ENCODE assay signal across 19 cellular contexts in the genomic region with DNA sequence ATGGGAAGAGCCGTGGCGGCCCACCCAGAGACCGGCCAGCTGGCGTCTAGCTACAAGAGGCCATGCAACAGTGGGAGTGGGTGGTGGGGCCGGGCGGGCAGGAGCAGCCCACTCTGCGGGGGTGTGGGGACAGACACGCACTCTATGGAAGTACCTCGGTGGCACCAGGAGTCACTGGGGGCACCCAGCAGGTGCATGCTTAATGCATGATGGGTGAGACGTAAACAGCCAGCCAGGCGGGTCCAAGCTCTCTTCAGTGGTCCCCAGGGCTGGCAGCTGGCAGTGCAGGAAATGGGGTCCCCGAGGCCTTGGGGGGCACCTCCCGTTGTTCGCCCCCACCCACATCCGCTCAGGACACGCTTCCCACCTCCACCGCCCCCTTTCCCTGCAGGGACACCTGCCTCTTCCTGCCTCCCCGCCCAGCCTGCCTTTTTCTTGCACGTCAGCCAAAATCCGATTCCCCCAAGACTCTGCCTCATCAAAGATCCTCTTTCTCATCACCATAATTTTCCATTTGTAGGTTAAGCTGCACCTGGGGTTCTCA. TPM values are rescaled to one million over a fixed set of nuclear protein-coding genes. Genes with fewer than 3 reads are reported as not detected.
A peak's percentile ranks its signal among the peaks of the same experiment; 100 is the strongest.
DNase-seq lines count a peak whose midpoint lies in the region; ATAC-seq, FAIRE-seq and TF ChIP-seq lines count a peak whose summit lies in the region.
"Had no signal": no experiment of that assay in that cellular context is flagged by ENCODE, and none has a peak within 500 bp of the region (broad histone marks: within the 10 kb centered on the region; RNA-seq: fewer than 3 reads in every experiment).

No MANE protein-coding gene starts in this region.

- H4K20me1 ChIP-seq in hepatocyte (ENCODE audit: insufficient read depth, poor library complexity, severe bottlenecking) = no peaks in the 10 kb centered on the region

- H3K4me1 ChIP-seq in kidney (ENCODE audit: control insufficient read depth in 1 of 2, insufficient read depth in 1 of 2, low read depth in 1 of 2, low read length in 2 of 2) (no peaks in the 10 kb centered on the region), hepatocyte (ENCODE audit: insufficient read depth) (no peaks in the 10 kb centered on the region)

- no peaks in the 10 kb centered on the region for H3K79me2 ChIP-seq in hepatocyte

- H3K36me3 Mint-ChIP-seq in CD4-positive, alpha-beta T cell (ENCODE audit: low read depth) = no peaks in the 10 kb centered on the region
- H3K36me3 Mint-ChIP-seq in activated B cell treated with CpG ODN at 0.5 μM for 24 hours (ENCODE audit: low read depth) = no peaks in the 10 kb centered on the region
- H3K36me3 Mint-ChIP-seq: brain, type B pancreatic cell had no signal

- no peaks in the 10 kb centered on the region for H3K9me2 ChIP-seq in hepatocyte (replicated peaks; ENCODE audit: insufficient read depth)

- H3K27ac Mint-ChIP-seq in CD4-positive, alpha-beta T cell = no peak overlapping the region
- H3K27ac Mint-ChIP-seq in activated B cell treated with CpG ODN at 0.5 μM for 24 hours = no peak overlapping the region
- H3K27ac Mint-ChIP-seq: brain, type B pancreatic cell had no signal

- TF ChIP-seq CTCF in CD4-positive, alpha-beta T cell (IDR thresholded peaks at IDR 0.05) = no peak
- TF ChIP-seq CTCF in activated B cell treated with CpG ODN at 0.5 μM for 24 hours (IDR thresholded peaks at IDR 0.05) (no peak), kidney (IDR thresholded peaks at IDR 0.05; ENCODE audit: borderline replicate concordance, extremely low read depth, insufficient read depth) (no peak), GM10248 (IDR thresholded peaks at IDR 0.05; ENCODE audit: control extremely low read depth, extremely low read depth, low read depth, missing control alignments) (no peak), hepatocyte (IDR thresholded peaks at IDR 0.05; ENCODE audit: poor library complexity) (no peak)

- no peak overlapping the region for H3K27ac ChIP-seq in CD4-positive, alpha-beta T cell (ENCODE audit: low read depth, low read length)
- H3K27ac ChIP-seq in kidney (ENCODE audit: low read depth in 2 of 2, low read length in 2 of 2) (no peak overlapping the region), hepatocyte (no peak overlapping the region)

- ATAC-seq in CD4-positive, alpha-beta T cell (ENCODE audit: poor library complexity) = peak; percentile 24
- peak; percentile 71 for ATAC-seq in activated B cell treated with CpG ODN at 0.5 μM for 24 hours (ENCODE audit: low read depth)
- ATAC-seq: left ventricle myocardium superior had no signal

- peaks cover 41% of the 10 kb centered on the region for H3K27me3 Mint-ChIP-seq in CD4-positive, alpha-beta T cell
- H3K27me3 Mint-ChIP-seq in activated B cell treated with CpG ODN at 0.5 μM for 24 hours = peaks cover 28% of the 10 kb centered on the region

- no peaks in the 10 kb centered on the region for H3K36me3 ChIP-seq in kidney (ENCODE audit: control insufficient read depth in 1 of 2, insufficient read depth in 2 of 2, low read length in 2 of 2)
- no peaks in the 10 kb centered on the region for H3K36me3 ChIP-seq in hepatocyte (replicated peaks; ENCODE audit: insufficient read depth, low read depth)

- TF ChIP-seq POLR2A in GM12891 (IDR thresholded peaks at IDR 0.05; ENCODE audit: low read depth, low read length) = no peak

- no peaks in the 10 kb centered on the region for H3K9me3 ChIP-seq in CD4-positive, alpha-beta T cell (ENCODE audit: control insufficient read depth, low read length)
- H3K9me3 ChIP-seq in kidney (ENCODE audit: control insufficient read depth in 1 of 2, low read length in 2 of 2) = peaks cover 0 to 6% of the 10 kb centered on the region in 2 donors
- no peaks in the 10 kb centered on the region for H3K9me3 ChIP-seq in hepatocyte (ENCODE audit: low read depth)

- H3K4me3 ChIP-seq in kidney (ENCODE audit: low read length in 2 of 2) (no peak overlapping the region), hepatocyte (no peak overlapping the region)
- H3K4me3 ChIP-seq: smooth muscle cell had no signal

- H3K4me1 Mint-ChIP-seq in CD4-positive, alpha-beta T cell (ENCODE audit: low read depth) = peaks cover 19% of the 10 kb centered on the region
- H3K4me1 Mint-ChIP-seq in activated B cell treated with CpG ODN at 0.5 μM for 24 hours = peaks cover 29% of the 10 kb centered on the region

- POLR2A ChIA-PET in CD4-positive, alpha-beta T cell (lab: Charles Lee) = no interaction called here
- POLR2A ChIA-PET in activated B cell treated with CpG ODN at 0.5 μM for 24 hours (lab: Charles Lee) (interaction anchor here (0.7 kb wide), 1 partner anchor 35 kb away, joined by 10 read pairs; no protein-coding TSS in a partner anchor), GM10248 (lab: Yijun Ruan, JAX) (no interaction called here)

- DNase-seq in CD4-positive, alpha-beta T cell = no peak
- DNase-seq in D341Med (ENCODE audit: low spot score) = peak; percentile 31
- peak; percentile 28 for DNase-seq in activated B cell treated with CpG ODN at 0.5 μM for 24 hours
- peak; percentile 65 for DNase-seq in kidney
- no peak for DNase-seq in GM10248 (ENCODE audit: extremely low spot score)
- DNase-seq in hepatocyte (ENCODE audit: low spot score) = no peak
- no peak for DNase-seq in GM12891 (ENCODE audit: insufficient read length, low spot score)
- DNase-seq: activated effector memory CD4-positive, alpha-beta T cell treated with anti-CD3 and anti-CD28 coated beads, Interleukin-2, amount 50 U/mL, for 16 hours; C1 segment of cervical spinal cord; DMS79; erythroblast; Kasumi-1; left ventricle myocardium superior; NCI-H1436 treated with DMSO at 0.1 percent for 48 hours; NCI-H226; SIG-M5 had no signal

- H3K4me3 Mint-ChIP-seq in CD4-positive, alpha-beta T cell = peak overlapping the region; percentile 0
- H3K4me3 Mint-ChIP-seq in activated B cell treated with CpG ODN at 0.5 μM for 24 hours = peak overlapping the region; percentile 74
- H3K4me3 Mint-ChIP-seq: brain, type B pancreatic cell had no signal

- peaks cover 19% of the 10 kb centered on the region for H3K27me3 ChIP-seq in CD4-positive, alpha-beta T cell (ENCODE audit: control insufficient read depth, insufficient read depth, low read length)
- H3K27me3 ChIP-seq in hepatocyte = peaks cover 10% of the 10 kb centered on the region

- no peak overlapping the region for H3K4me2 ChIP-seq in hepatocyte
- H3K4me2 ChIP-seq: smooth muscle cell had no signal

- no peak overlapping the region for H2AFZ ChIP-seq in hepatocyte

- CTCF ChIA-PET in CD4-positive, alpha-beta T cell (lab: Charles Lee) = no interaction called here
- CTCF ChIA-PET in activated B cell treated with CpG ODN at 0.5 μM for 24 hours (lab: Charles Lee) = no interaction called here
- CTCF ChIA-PET in GM10248 (lab: Yijun Ruan, JAX) = interaction anchor here (0.5 kb wide), 1 partner anchor 93 kb away, joined by 3 read pairs; no protein-coding TSS in a partner anchor

- H3K9me3 Mint-ChIP-seq in CD4-positive, alpha-beta T cell = no peaks in the 10 kb centered on the region
- H3K9me3 Mint-ChIP-seq in activated B cell treated with CpG ODN at 0.5 μM for 24 hours = no peaks in the 10 kb centered on the region
- H3K9me3 Mint-ChIP-seq: type B pancreatic cell had no signal

- intact Hi-C loops in CD4-positive, alpha-beta T cell (cut with DNase I, micrococcal nuclease) = no loop called here
- intact Hi-C loops in activated B cell treated with CpG ODN at 0.5 μM for 24 hours (cut with micrococcal nuclease) = loop anchor here (1.0 kb wide), 1 partner anchor 22 kb away; a partner anchor contains a TSS
- intact Hi-C loops in kidney (cut with DNase I) = no loop called here

- whole genome bisulfite sequencing in hepatocyte (ENCODE audit: low lambda C conversion rate, missing lambda C conversion rate) = 84% methylated on average over 11 of the region's 20 CpGs

- H3K9ac ChIP-seq in kidney (ENCODE audit: low read length in 2 of 2) = no peak overlapping the region

- FAIRE-seq in kidney (lab: Jason Lieb, UNC) (no peak), GM12891 (lab: Jason Lieb, UNC) (no peak)

TF ChIP-seq in GM12891, 5 proteins besides CTCF, POLR2A, EP300 and RAD21:
- TF ChIP-seq TAF1 (IDR thresholded peaks at IDR 0.05; ENCODE audit: low read depth, low read length) = no peak
- TF ChIP-seq SPI1 (IDR thresholded peaks at IDR 0.05; ENCODE audit: low read depth, low read length) = no peak
- no peak for TF ChIP-seq POLR2AphosphoS5 (IDR thresholded peaks at IDR 0.05; ENCODE audit: low read depth, low read length)
- TF ChIP-seq PAX5 (IDR thresholded peaks at IDR 0.05; ENCODE audit: insufficient read depth, low read length, severe bottlenecking) = no peak
- no peak for TF ChIP-seq POU2F2 (IDR thresholded peaks at IDR 0.05; ENCODE audit: low read depth, low read length)

RNA-seq across cellular contexts. Expression of a gene that starts 22.5 kb away (rescaled TPM):
- 10 to 100 TPM; 13.3 to 13.8 TPM for total RNA-seq in CD4-positive, alpha-beta T cell
- total RNA-seq in activated B cell treated with CpG ODN at 0.5 μM for 24 hours (29.5 and 30.5 TPM in 2 replicates), kidney (29.7 TPM), hepatocyte (27.5 and 42.7 TPM in 2 replicates)
- polyA plus RNA-seq in kidney (ENCODE audit: insufficient read depth, low read depth, low replicate concordance) (66.6 TPM), hepatocyte (44.8 and 60.3 TPM in 2 replicates)
- polyA plus RNA-seq in GM12891 (2012; ENCODE audit: low read depth, missing spikeins) = 35.2 TPM

RNA-seq across cellular contexts. Expression of a gene that starts 36.4 kb away (rescaled TPM):
- total RNA-seq in CD4-positive, alpha-beta T cell = under 1 TPM in 1 of 2 experiments, not detected in 1; 0.06 TPM
- total RNA-seq in activated B cell treated with CpG ODN at 0.5 μM for 24 hours = not detected in 2 replicates
- total RNA-seq in kidney = 11.0 TPM
- polyA plus RNA-seq in kidney (ENCODE audit: insufficient read depth, low read depth, low replicate concordance) = 6.8 TPM
- 14.5 and 23.4 TPM in 2 replicates for total RNA-seq in hepatocyte
- polyA plus RNA-seq in hepatocyte = 18.6 and 24.7 TPM in 2 replicates
- polyA plus RNA-seq in GM12891 (2012; ENCODE audit: low read depth, missing spikeins) = 0.04 TPM

Comparison
In these comparisons a context has a peak if more than half of its experiments do, and no peak if none do; other contexts are left out.
1. DNase-seq: peak in D341Med (single experiment), activated B cell treated with CpG ODN at 0.5 μM for 24 hours (single experiment) and kidney (single experiment); none in CD4-positive, alpha-beta T cell (0 of 10), GM10248 (single experiment), hepatocyte (single experiment) and GM12891 (single experiment).
2. RNA of a gene that starts 36.4 kb away (total RNA-seq): 14.5 to 23.4 TPM in hepatocyte and 11.0 TPM in kidney (single experiment); 0.06 TPM in CD4-positive, alpha-beta T cell and not detected in activated B cell treated with CpG ODN at 0.5 μM for 24 hours; every median in the first group is over 10 times any median in the second.